In genomic region chr13:32443111-32443510, GRCh38 we compare ENCODE assay signal across 1 cellular context.
TF ChIP-seq lines count a peak whose summit lies in the region.

No MANE protein-coding gene starts in this region.

TF ChIP-seq in GM23338, 12 proteins besides CTCF, POLR2A, EP300 and RAD21 (continued from another document):
- TF ChIP-seq, protein P1, sequence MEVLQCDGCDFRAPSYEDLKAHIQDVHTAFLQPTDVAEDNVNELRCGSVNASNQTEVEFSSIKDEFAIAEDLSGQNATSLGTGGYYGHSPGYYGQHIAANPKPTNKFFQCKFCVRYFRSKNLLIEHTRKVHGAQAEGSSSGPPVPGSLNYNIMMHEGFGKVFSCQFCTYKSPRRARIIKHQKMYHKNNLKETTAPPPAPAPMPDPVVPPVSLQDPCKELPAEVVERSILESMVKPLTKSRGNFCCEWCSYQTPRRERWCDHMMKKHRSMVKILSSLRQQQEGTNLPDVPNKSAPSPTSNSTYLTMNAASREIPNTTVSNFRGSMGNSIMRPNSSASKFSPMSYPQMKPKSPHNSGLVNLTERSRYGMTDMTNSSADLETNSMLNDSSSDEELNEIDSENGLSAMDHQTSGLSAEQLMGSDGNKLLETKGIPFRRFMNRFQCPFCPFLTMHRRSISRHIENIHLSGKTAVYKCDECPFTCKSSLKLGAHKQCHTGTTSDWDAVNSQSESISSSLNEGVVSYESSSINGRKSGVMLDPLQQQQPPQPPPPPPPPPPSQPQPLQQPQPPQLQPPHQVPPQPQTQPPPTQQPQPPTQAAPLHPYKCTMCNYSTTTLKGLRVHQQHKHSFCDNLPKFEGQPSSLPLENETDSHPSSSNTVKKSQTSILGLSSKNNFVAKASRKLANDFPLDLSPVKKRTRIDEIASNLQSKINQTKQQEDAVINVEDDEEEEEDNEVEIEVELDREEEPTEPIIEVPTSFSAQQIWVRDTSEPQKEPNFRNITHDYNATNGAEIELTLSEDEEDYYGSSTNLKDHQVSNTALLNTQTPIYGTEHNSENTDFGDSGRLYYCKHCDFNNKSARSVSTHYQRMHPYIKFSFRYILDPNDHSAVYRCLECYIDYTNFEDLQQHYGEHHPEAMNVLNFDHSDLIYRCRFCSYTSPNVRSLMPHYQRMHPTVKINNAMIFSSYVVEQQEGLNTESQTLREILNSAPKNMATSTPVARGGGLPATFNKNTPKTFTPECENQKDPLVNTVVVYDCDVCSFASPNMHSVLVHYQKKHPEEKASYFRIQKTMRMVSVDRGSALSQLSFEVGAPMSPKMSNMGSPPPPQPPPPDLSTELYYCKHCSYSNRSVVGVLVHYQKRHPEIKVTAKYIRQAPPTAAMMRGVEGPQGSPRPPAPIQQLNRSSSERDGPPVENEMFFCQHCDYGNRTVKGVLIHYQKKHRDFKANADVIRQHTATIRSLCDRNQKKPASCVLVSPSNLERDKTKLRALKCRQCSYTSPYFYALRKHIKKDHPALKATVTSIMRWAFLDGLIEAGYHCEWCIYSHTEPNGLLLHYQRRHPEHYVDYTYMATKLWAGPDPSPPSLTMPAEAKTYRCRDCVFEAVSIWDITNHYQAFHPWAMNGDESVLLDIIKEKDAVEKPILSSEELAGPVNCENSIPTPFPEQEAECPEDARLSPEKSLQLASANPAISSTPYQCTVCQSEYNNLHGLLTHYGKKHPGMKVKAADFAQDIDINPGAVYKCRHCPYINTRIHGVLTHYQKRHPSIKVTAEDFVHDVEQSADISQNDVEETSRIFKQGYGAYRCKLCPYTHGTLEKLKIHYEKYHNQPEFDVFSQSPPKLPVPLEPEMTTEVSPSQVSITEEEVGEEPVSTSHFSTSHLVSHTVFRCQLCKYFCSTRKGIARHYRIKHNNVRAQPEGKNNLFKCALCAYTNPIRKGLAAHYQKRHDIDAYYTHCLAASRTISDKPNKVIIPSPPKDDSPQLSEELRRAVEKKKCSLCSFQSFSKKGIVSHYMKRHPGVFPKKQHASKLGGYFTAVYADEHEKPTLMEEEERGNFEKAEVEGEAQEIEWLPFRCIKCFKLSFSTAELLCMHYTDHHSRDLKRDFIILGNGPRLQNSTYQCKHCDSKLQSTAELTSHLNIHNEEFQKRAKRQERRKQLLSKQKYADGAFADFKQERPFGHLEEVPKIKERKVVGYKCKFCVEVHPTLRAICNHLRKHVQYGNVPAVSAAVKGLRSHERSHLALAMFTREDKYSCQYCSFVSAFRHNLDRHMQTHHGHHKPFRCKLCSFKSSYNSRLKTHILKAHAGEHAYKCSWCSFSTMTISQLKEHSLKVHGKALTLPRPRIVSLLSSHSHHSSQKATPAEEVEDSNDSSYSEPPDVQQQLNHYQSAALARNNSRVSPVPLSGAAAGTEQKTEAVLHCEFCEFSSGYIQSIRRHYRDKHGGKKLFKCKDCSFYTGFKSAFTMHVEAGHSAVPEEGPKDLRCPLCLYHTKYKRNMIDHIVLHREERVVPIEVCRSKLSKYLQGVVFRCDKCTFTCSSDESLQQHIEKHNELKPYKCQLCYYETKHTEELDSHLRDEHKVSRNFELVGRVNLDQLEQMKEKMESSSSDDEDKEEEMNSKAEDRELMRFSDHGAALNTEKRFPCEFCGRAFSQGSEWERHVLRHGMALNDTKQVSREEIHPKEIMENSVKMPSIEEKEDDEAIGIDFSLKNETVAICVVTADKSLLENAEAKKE (CRISPR knock-in tag; IDR thresholded peaks at IDR 0.05), result no peak
- TF ChIP-seq EZH2phosphoT487 (IDR thresholded peaks at IDR 0.05; ENCODE audit: unreplicated experiment) (no peak), JUNB (IDR thresholded peaks at IDR 0.05; ENCODE audit: unreplicated experiment) (no peak), CREB1 (CRISPR knock-in tag; IDR thresholded peaks at IDR 0.05; ENCODE audit: low read depth) (no peak), ZNF331 (CRISPR knock-in tag; IDR thresholded peaks at IDR 0.05; ENCODE audit: low read depth) (no peak), EZH2 (IDR thresholded peaks at IDR 0.05; ENCODE audit: low read depth, unreplicated experiment) (no peak), ETS1 (IDR thresholded peaks at IDR 0.05) (no peak), ZNF114 (CRISPR knock-in tag; IDR thresholded peaks at IDR 0.05) (no peak), NANOG (IDR thresholded peaks at IDR 0.05; ENCODE audit: borderline replicate concordance) (no peak), POLR2AphosphoS5 (IDR thresholded peaks at IDR 0.05; ENCODE audit: low read depth) (no peak), STAT1 (IDR thresholded peaks at IDR 0.05; ENCODE audit: unreplicated experiment) (no peak)
